1 cellular context compared by ENCODE assay signal in the genomic region with DNA sequence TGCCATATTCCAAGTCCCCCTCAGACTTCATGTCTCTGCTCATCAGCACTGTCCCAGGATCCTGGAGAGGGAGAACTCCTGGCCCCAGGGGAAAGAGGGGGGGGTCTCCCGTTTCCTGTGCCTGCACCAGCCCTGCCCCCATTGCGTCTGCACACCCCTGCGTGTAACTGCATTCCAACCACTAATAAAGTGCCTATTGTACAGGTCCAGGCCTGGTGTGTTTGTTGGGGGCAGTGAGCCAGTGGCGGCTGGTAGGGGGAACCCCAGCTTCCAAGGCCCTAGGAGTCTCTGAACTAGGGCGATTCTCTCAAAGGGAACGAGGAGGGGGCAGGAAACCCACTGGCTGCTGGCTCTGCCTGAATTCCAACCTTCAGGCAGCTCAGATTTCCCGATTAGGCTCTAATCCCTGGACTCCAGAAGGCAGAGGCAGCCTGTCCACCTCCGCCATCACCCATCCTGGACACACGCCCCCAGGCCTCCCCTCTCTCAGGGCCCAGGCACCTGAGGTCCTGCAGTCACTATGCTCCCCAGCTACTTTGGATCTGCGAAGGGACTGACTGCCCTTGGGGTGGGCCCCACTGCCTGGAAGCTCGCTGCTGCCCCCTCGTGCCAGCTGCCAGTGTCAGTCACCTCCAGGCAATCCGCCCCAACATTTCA.
TF ChIP-seq lines count a peak whose summit lies in the region.

No MANE protein-coding gene starts in this region.

TF ChIP-seq in K562, 482 proteins besides CTCF, POLR2A, EP300 and RAD21 (continues in another document):
- peak; percentile 98 for TF ChIP-seq SMC3 (conservative IDR thresholded peaks at IDR 0.05; ENCODE audit: insufficient read depth, low read depth, low read length)
- TF ChIP-seq OTX1 (CRISPR knock-in tag; IDR thresholded peaks at IDR 0.05): peak; percentile 8; the same call in 1 of the 2 replicates
- TF ChIP-seq CREB5 (CRISPR knock-in tag; IDR thresholded peaks at IDR 0.05): no peak
- TF ChIP-seq TEAD1 (CRISPR knock-in tag; IDR thresholded peaks at IDR 0.05): peak; percentile 42 to 63; a peak in 1 of 4 replicates
- 0 out of 2 replicates have a peak, but pooled peaks have one; percentile 36 for TF ChIP-seq JUND (IDR thresholded peaks at IDR 0.05; ENCODE audit: borderline replicate concordance, low read depth, low read length)
- TF ChIP-seq JUND (tag; IDR thresholded peaks at IDR 0.05; ENCODE audit: borderline replicate concordance, low read depth, low read length): no peak; the same call in 2 of the 3 replicates
- TF ChIP-seq CREM (IDR thresholded peaks at IDR 0.05; ENCODE audit: low read depth): peak; percentile 41; the same call in 1 of the 2 replicates
- TF ChIP-seq, protein P1, sequence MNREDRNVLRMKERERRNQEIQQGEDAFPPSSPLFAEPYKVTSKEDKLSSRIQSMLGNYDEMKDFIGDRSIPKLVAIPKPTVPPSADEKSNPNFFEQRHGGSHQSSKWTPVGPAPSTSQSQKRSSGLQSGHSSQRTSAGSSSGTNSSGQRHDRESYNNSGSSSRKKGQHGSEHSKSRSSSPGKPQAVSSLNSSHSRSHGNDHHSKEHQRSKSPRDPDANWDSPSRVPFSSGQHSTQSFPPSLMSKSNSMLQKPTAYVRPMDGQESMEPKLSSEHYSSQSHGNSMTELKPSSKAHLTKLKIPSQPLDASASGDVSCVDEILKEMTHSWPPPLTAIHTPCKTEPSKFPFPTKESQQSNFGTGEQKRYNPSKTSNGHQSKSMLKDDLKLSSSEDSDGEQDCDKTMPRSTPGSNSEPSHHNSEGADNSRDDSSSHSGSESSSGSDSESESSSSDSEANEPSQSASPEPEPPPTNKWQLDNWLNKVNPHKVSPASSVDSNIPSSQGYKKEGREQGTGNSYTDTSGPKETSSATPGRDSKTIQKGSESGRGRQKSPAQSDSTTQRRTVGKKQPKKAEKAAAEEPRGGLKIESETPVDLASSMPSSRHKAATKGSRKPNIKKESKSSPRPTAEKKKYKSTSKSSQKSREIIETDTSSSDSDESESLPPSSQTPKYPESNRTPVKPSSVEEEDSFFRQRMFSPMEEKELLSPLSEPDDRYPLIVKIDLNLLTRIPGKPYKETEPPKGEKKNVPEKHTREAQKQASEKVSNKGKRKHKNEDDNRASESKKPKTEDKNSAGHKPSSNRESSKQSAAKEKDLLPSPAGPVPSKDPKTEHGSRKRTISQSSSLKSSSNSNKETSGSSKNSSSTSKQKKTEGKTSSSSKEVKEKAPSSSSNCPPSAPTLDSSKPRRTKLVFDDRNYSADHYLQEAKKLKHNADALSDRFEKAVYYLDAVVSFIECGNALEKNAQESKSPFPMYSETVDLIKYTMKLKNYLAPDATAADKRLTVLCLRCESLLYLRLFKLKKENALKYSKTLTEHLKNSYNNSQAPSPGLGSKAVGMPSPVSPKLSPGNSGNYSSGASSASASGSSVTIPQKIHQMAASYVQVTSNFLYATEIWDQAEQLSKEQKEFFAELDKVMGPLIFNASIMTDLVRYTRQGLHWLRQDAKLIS (CRISPR knock-in tag; IDR thresholded peaks at IDR 0.05): 0 out of 2 replicates have a peak, but pooled peaks have one; percentile 47
- peak; percentile 49; the same call in 1 of the 2 replicates for TF ChIP-seq FOXP1 (CRISPR knock-in tag; IDR thresholded peaks at IDR 0.05)
- 0 out of 2 replicates have a peak, but pooled peaks have one; percentile 55 for TF ChIP-seq ZNF384 (IDR thresholded peaks at IDR 0.05; ENCODE audit: low read depth, low read length)
- peak; percentile 69; the same call in 1 of the 2 replicates for TF ChIP-seq SNIP1 (IDR thresholded peaks at IDR 0.05; ENCODE audit: low read depth)
- peak; percentile 82; the same call in 1 of the 2 replicates for TF ChIP-seq STAG1 (CRISPR knock-in tag; IDR thresholded peaks at IDR 0.05; ENCODE audit: borderline replicate concordance)
- peak; percentile 74 for TF ChIP-seq TFAP4 (CRISPR knock-in tag; IDR thresholded peaks at IDR 0.05; ENCODE audit: borderline replicate concordance)
- no peak for TF ChIP-seq PCBP1 (IDR thresholded peaks at IDR 0.05; ENCODE audit: low read depth, low read length, poor library complexity, severe bottlenecking)
- no peak for TF ChIP-seq GABPA (tag; conservative IDR thresholded peaks at IDR 0.05; ENCODE audit: low read depth)
- TF ChIP-seq MAX (CRISPR knock-in tag; IDR thresholded peaks at IDR 0.05): peak; percentile 93
- TF ChIP-seq ZFP1 (CRISPR knock-in tag; IDR thresholded peaks at IDR 0.05): peak; percentile 36; the same call in 1 of the 2 replicates
- 0 out of 2 replicates have a peak, but pooled peaks have one; percentile 9 for TF ChIP-seq THRB (CRISPR knock-in tag; conservative IDR thresholded peaks at IDR 0.05)
- peak; percentile 73 for TF ChIP-seq PKNOX1 (IDR thresholded peaks at IDR 0.05)
- TF ChIP-seq ARID2 (IDR thresholded peaks at IDR 0.05): peak; percentile 96
- TF ChIP-seq MAZ (CRISPR knock-in tag; conservative IDR thresholded peaks at IDR 0.05 in 1 of 2, IDR thresholded peaks at IDR 0.05 in 1 of 2): peak in 1 of 2 experiments; percentile 69; a peak in 3 of 4 replicates
- 0 out of 2 replicates have a peak, but pooled peaks have one; percentile 20 for TF ChIP-seq POLR2AphosphoS2 (IDR thresholded peaks at IDR 0.05; ENCODE audit: low read length)
- TF ChIP-seq ATF7 (IDR thresholded peaks at IDR 0.05): 0 out of 2 replicates have a peak, but pooled peaks have one; percentile 31
- TF ChIP-seq, protein P2, sequence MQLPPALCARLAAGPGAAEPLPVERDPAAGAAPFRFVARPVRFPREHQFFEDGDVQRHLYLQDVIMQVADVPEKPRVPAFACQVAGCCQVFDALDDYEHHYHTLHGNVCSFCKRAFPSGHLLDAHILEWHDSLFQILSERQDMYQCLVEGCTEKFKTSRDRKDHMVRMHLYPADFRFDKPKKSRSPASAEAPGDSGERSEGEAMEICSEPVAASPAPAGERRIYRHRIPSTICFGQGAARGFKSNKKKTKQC (CRISPR knock-in tag; IDR thresholded peaks at IDR 0.05): 0 out of 2 replicates have a peak, but pooled peaks have one; percentile 39
- peak; percentile 83 for TF ChIP-seq CC2D1A (IDR thresholded peaks at IDR 0.05)
- no peak for TF ChIP-seq CREB1 (IDR thresholded peaks at IDR 0.05)
- peak; percentile 47 for TF ChIP-seq CREB1 (CRISPR knock-in tag; IDR thresholded peaks at IDR 0.05)
- 0 out of 2 replicates have a peak, but pooled peaks have one; percentile 18 for TF ChIP-seq ZNF695 (CRISPR knock-in tag; IDR thresholded peaks at IDR 0.05)
- TF ChIP-seq GABPB1 (CRISPR knock-in tag; IDR thresholded peaks at IDR 0.05): 0 out of 2 replicates have a peak, but pooled peaks have one; percentile 40
- TF ChIP-seq ZNF280B (CRISPR knock-in tag; IDR thresholded peaks at IDR 0.05): no peak
- peak; percentile 65; the same call in 1 of the 2 replicates for TF ChIP-seq RB1 (IDR thresholded peaks at IDR 0.05; ENCODE audit: low read depth)
- no peak for TF ChIP-seq CHD2 (IDR thresholded peaks at IDR 0.05; ENCODE audit: low read depth, low read length)
- peak in 1 of 2 experiments; percentile 43; a peak in 1 of 4 replicates for TF ChIP-seq RCOR1 (IDR thresholded peaks at IDR 0.05; ENCODE audit: borderline replicate concordance in 1 of 2, low read depth in 2 of 2, low read length in 2 of 2)
- TF ChIP-seq MEF2A (IDR thresholded peaks at IDR 0.05; ENCODE audit: control insufficient read depth, low read depth, low read length): no peak
- TF ChIP-seq ZNF77 (CRISPR knock-in tag; IDR thresholded peaks at IDR 0.05): no peak
- peak in 1 of 3 experiments; percentile 19 for TF ChIP-seq YY1 (IDR thresholded peaks at IDR 0.05; ENCODE audit: borderline replicate concordance in 1 of 3, control insufficient read depth in 1 of 3, extremely low read depth in 1 of 3, insufficient read depth in 3 of 3, insufficient read length in 1 of 3, insufficient replicate concordance in 2 of 3, low read depth in 1 of 3, low read length in 2 of 3)
- TF ChIP-seq POLR2G (IDR thresholded peaks at IDR 0.05; ENCODE audit: low read depth, low read length): 0 out of 2 replicates have a peak, but pooled peaks have one; percentile 20
- TF ChIP-seq XRCC5 (IDR thresholded peaks at IDR 0.05; ENCODE audit: low read depth, low read length): peak; percentile 66; the same call in 1 of the 2 replicates
- TF ChIP-seq TARDBP (IDR thresholded peaks at IDR 0.05): no peak
- no peak for TF ChIP-seq IRF9 (tag; IDR thresholded peaks at IDR 0.05)
- no peak for TF ChIP-seq NFE2L1 (tag; IDR thresholded peaks at IDR 0.05; ENCODE audit: borderline replicate concordance, low read depth)
- TF ChIP-seq GTF2B (IDR thresholded peaks at IDR 0.05; ENCODE audit: extremely low read depth, insufficient read length): no peak
- no peak for TF ChIP-seq TCF3 (CRISPR knock-in tag; IDR thresholded peaks at IDR 0.05)
- TF ChIP-seq VEZF1 (CRISPR knock-in tag; IDR thresholded peaks at IDR 0.05): peak; percentile 42; the same call in 1 of the 2 replicates
